1 cellular context compared by ENCODE assay signal in the genomic region with DNA sequence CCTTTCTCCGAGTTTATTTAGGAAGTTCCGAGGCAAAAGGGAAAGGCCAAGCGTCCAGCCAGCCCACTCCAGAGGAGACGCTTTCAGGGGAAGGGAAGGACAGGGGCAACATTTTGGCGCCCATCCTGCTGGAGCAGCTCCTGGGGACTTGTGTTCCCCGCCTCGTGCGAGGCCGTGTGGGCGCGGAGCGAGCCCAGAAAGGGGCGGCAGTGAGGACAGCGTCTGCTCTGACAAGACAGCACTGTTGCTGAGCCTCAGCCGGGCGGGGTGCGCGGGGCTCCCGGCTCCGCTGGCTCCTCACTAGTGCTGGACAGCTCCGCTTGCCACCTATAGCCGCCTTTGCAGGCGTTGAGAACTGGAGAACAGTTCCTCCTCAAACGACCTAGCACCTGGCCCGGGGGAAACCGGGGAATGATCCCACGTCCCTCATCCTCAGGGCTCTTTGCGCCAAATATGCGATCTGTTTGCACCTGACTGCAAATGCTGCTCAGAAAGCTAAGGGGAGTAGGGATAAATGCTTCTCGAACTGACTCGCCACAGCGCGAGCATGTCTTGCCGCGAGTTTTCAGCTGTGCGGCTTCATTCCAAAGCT.
TF ChIP-seq lines count a peak whose summit lies in the region.

No MANE protein-coding gene starts in this region.

TF ChIP-seq in H1, 55 proteins besides CTCF, POLR2A, EP300 and RAD21:
- TF ChIP-seq SAP30 (IDR thresholded peaks at IDR 0.05; ENCODE audit: insufficient read depth, insufficient replicate concordance, low read length) (peak; percentile 27), SUZ12 (IDR thresholded peaks at IDR 0.05; ENCODE audit: low read length) (peak; percentile 59), TBP (IDR thresholded peaks at IDR 0.05; ENCODE audit: low read depth, low read length) (peak; percentile 40; the same call in 1 of the 2 replicates), SIN3A (conservative IDR thresholded peaks at IDR 0.05 in 1 of 2, IDR thresholded peaks at IDR 0.05 in 1 of 2; ENCODE audit: low read depth in 1 of 2, low read length in 2 of 2) (peak; percentile 91 to 95), TAF7 (optimal IDR thresholded peaks at IDR 0.05; ENCODE audit: borderline replicate concordance, low read depth, low read length) (peak; percentile 24), KDM4A (IDR thresholded peaks at IDR 0.05; ENCODE audit: low read depth, low read length, severe bottlenecking) (peak; percentile 91), CREB1 (IDR thresholded peaks at IDR 0.05) (peak; percentile 40; the same call in 1 of the 2 replicates), TAF1 (IDR thresholded peaks at IDR 0.05; ENCODE audit: low read depth, low read length) (peak; percentile 42; the same call in 1 of the 2 replicates), RBBP5 (IDR thresholded peaks at IDR 0.05; ENCODE audit: borderline replicate concordance, low read depth, low read length) (no peak), ZNF274 (IDR thresholded peaks at IDR 0.05; ENCODE audit: borderline replicate concordance, extremely low read depth, low read length) (no peak), SIX5 (IDR thresholded peaks at IDR 0.05; ENCODE audit: low read depth, low read length) (no peak), EZH2 (IDR thresholded peaks at IDR 0.05; ENCODE audit: low read depth, low read length, severe bottlenecking) (peak; percentile 59), MAX (IDR thresholded peaks at IDR 0.05) (peak; percentile 88)
- TF ChIP-seq, protein P1, sequence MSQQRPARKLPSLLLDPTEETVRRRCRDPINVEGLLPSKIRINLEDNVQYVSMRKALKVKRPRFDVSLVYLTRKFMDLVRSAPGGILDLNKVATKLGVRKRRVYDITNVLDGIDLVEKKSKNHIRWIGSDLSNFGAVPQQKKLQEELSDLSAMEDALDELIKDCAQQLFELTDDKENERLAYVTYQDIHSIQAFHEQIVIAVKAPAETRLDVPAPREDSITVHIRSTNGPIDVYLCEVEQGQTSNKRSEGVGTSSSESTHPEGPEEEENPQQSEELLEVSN (IDR thresholded peaks at IDR 0.05): peak; percentile 63
